Comparison of ENCODE assay signal across 8 cellular contexts in the genomic region with DNA sequence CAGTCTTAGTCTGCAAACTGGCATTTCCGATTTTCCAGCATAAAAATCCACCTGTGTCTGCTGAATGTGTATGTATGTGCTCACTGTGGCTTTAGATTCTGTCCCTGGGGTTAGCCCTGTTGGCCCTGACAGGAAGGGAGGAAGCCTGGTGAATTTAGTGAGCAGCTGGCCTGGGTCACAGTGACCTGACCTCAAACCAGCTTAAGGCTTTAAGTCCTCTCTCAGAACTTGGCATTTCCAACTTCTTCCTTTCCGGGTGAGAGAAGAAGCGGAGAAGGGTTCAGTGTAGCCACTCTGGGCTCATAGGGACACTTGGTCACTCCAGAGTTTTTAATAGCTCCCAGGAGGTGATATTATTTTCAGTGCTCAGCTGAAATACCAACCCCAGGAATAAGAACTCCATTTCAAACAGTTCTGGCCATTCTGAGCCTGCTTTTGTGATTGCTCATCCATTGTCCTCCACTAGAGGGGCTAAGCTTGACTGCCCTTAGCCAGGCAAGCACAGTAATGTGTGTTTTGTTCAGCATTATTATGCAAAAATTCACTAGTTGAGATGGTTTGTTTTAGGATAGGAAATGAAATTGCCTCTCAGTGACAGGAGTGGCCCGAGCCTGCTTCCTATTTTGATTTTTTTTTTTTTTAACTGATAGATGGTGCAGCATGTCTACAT. TPM values are rescaled to one million over a fixed set of nuclear protein-coding genes. Genes with fewer than 3 reads are reported as not detected.
DNase-seq lines count a peak whose midpoint lies in the region; ATAC-seq and TF ChIP-seq lines count a peak whose summit lies in the region.

No MANE protein-coding gene starts in this region.

- H3K4me3 Mint-ChIP-seq in activated CD8-positive, alpha-beta memory T cell treated with anti-CD3 and anti-CD28 coated beads, Interleukin-2, amount 10 ng/mL, durations not matched to agents 7 days and 5 days: no peak overlapping the region

- no peaks in the 10 kb centered on the region for H3K9me3 Mint-ChIP-seq in activated CD8-positive, alpha-beta memory T cell treated with anti-CD3 and anti-CD28 coated beads, Interleukin-2, amount 10 ng/mL, durations not matched to agents 7 days and 5 days (ENCODE audit: low read depth)

- no peak overlapping the region for H3K4me3 ChIP-seq in retinal pigment epithelial cell (ENCODE audit: low read length)

- TF ChIP-seq CTCF in RWPE1 (conservative IDR thresholded peaks at IDR 0.05; ENCODE audit: low read depth) (peak; percentile 29; the same call in 1 of the 2 replicates), retinal pigment epithelial cell (conservative IDR thresholded peaks at IDR 0.05; ENCODE audit: low read depth, low read length) (peak; percentile 76)

- POLR2A ChIA-PET in RWPE1 (lab: Yijun Ruan, JAX; ENCODE audit: low non-redundant PET): no interaction called here

- CTCF ChIA-PET in activated CD8-positive, alpha-beta memory T cell treated with anti-CD3 and anti-CD28 coated beads, Interleukin-2, amount 10 ng/mL, durations not matched to agents 7 days and 5 days (lab: Charles Lee): interaction anchor here (0.7 to 4.6 kb wide), 13 partner anchors 8 to 583 kb away, joined by 3 to 40 read pairs (median 4); a partner anchor contains a TSS
- CTCF ChIA-PET in RWPE1 (lab: Yijun Ruan, JAX): interaction anchor here (0.7 to 3.0 kb wide), 3 partner anchors 14 to 306 kb away, joined by 7 to 27 read pairs (median 8); no protein-coding TSS in a partner anchor

- H3K4me1 Mint-ChIP-seq in activated CD8-positive, alpha-beta memory T cell treated with anti-CD3 and anti-CD28 coated beads, Interleukin-2, amount 10 ng/mL, durations not matched to agents 7 days and 5 days: peaks cover 46% of the 10 kb centered on the region

- peak overlapping the region; percentile 47 for H3K27ac Mint-ChIP-seq in activated CD8-positive, alpha-beta memory T cell treated with anti-CD3 and anti-CD28 coated beads, Interleukin-2, amount 10 ng/mL, durations not matched to agents 7 days and 5 days

- H3K27ac ChIP-seq in RWPE1: no peak overlapping the region

- no peaks in the 10 kb centered on the region for H3K27me3 Mint-ChIP-seq in activated CD8-positive, alpha-beta memory T cell treated with anti-CD3 and anti-CD28 coated beads, Interleukin-2, amount 10 ng/mL, durations not matched to agents 7 days and 5 days

- no peak for DNase-seq in activated CD8-positive, alpha-beta memory T cell treated with anti-CD3 and anti-CD28 coated beads, Interleukin-2, amount 10 ng/mL, durations not matched to agents 7 days and 5 days
- DNase-seq in activated CD8-positive, alpha-beta memory T cell treated with anti-CD3 and anti-CD28 coated beads, Interleukin-2, amount 50 U/mL, for 4 hours: no peak
- peak; percentile 21 for DNase-seq in RWPE1 (ENCODE audit: low spot score)
- DNase-seq in fibroblast of the conjunctiva (ENCODE audit: low read depth): peak; percentile 40
- DNase-seq in retinal pigment epithelial cell (ENCODE audit: low read depth): no peak
- DNase-seq in cortex of kidney (lab: John Stamatoyannopoulos, UW): no peak
- no peak for DNase-seq in DMS79 treated with DMSO at 0.1 percent for 48 hours (lab: John Stamatoyannopoulos, UW)

- peaks cover 26% of the 10 kb centered on the region for H3K36me3 Mint-ChIP-seq in activated CD8-positive, alpha-beta memory T cell treated with anti-CD3 and anti-CD28 coated beads, Interleukin-2, amount 10 ng/mL, durations not matched to agents 7 days and 5 days

- no peak for ATAC-seq in activated CD8-positive, alpha-beta memory T cell treated with anti-CD3 and anti-CD28 coated beads, Interleukin-2, amount 10 ng/mL, durations not matched to agents 7 days and 5 days
- no peak for ATAC-seq in GM18907 (IDR thresholded peaks at IDR 0.05; ENCODE audit: unreplicated experiment)

RNA-seq across cellular contexts. Expression of a gene that starts 2.5 kb away (rescaled TPM):
- under 1 TPM; 0.26 to 0.29 TPM for total RNA-seq in activated CD8-positive, alpha-beta memory T cell treated with anti-CD3 and anti-CD28 coated beads, Interleukin-2, amount 10 ng/mL, durations not matched to agents 7 days and 5 days

RNA-seq across cellular contexts. Expression of a gene that starts 47.6 kb away (rescaled TPM):
- total RNA-seq in activated CD8-positive, alpha-beta memory T cell treated with anti-CD3 and anti-CD28 coated beads, Interleukin-2, amount 10 ng/mL, durations not matched to agents 7 days and 5 days: 10 to 100 TPM; 90.4 to 97.9 TPM

Comparison
In these comparisons a context has a peak if more than half of its experiments do, and no peak if none do; other contexts are left out.
1. DNase-seq: peak in RWPE1 (single experiment) and fibroblast of the conjunctiva (single experiment); none in activated CD8-positive, alpha-beta memory T cell treated with anti-CD3 and anti-CD28 coated beads, Interleukin-2, amount 10 ng/mL, durations not matched to agents 7 days and 5 days (single experiment), activated CD8-positive, alpha-beta memory T cell treated with anti-CD3 and anti-CD28 coated beads, Interleukin-2, amount 50 U/mL, for 4 hours (single experiment), retinal pigment epithelial cell (single experiment), cortex of kidney (single experiment) and DMS79 treated with DMSO at 0.1 percent for 48 hours (single experiment).